ENCODE assay signal across 16 cellular contexts in the genomic region with DNA sequence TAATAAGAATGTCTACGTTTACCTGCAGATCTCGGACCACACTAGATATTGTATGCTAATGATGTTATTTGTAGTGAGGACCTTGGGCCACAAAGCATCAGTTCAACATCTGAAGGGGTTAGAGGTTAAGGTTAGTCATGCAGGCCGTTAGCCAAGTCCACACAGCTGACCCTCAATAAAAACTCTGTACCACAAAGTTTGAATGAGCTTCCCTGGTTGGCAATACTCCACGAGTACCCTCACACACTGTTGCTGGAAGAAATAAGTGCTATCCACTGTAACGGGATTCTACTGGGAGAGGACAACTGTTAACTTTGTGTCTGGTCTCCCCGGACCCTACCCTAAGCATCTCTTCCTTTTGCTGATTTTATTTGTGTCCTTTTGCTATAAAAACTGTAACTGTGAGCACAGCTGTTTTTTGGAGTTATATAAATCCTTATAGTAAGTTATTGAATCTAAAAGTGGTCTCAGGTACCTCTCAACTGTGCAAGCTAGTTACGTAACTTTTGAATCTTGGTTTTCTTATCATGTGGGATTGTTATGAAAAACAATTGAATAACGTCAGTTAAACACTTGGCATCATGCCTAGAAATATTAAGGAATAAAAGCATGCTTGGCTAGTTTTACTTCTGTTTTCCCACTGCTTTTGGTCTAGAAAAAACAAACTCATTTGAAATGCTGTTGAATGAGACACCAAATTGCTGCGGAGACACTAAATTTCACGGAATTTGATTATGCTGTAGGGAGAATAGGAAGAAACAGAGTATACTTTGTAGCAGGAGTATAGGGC.
DNase-seq lines count a peak whose midpoint lies in the region; ATAC-seq and TF ChIP-seq lines count a peak whose summit lies in the region.
"Had no signal": no experiment of that assay in that cellular context is flagged by ENCODE, and none has a peak within 500 bp of the region (broad histone marks: within the 10 kb centered on the region; RNA-seq: fewer than 3 reads in every experiment).

No MANE protein-coding gene starts in this region.

- peaks cover 0 to 10% (median 3%) of the 10 kb centered on the region in 4 donors for H3K4me1 ChIP-seq in transverse colon
- H3K4me1 ChIP-seq: A549 had no signal

- no peak for ATAC-seq in T-helper 17 cell
- ATAC-seq: A549 had no signal

- no peak for TF ChIP-seq POLR2A in transverse colon (IDR thresholded peaks at IDR 0.05)

- H3K36me3 ChIP-seq in transverse colon, result no peaks in the 10 kb centered on the region

- peak overlapping the region; percentile 24 for H3K27ac Mint-ChIP-seq in T-helper 17 cell
- H3K27ac Mint-ChIP-seq in activated naive CD4-positive, alpha-beta T cell treated with anti-CD3 and anti-CD28 coated beads for 36 hours, result no peak overlapping the region
- H3K27ac Mint-ChIP-seq: activated CD4-positive, alpha-beta T cell treated with anti-CD3 and anti-CD28 coated beads, Interleukin-2, amount 10 ng/mL, durations not matched to agents 7 days and 5 days; activated T-helper 2 cell treated with anti-CD3 and anti-CD28 coated beads, Interferon-gamma antibody, Interleukin-2, Interleukin-4, amounts not matched to agents 10 μg/mL and 5 μg/mL and 100 μg/mL, durations not matched to agents 14 hours and 24 hours and 36 hours; nephron had no signal

- WGBS in transverse colon (ENCODE audit: low coverage in 1 of 2), 2 donors, result 37 to 61% methylated on average over 7 to 10 of the region's 10 CpGs

- in situ Hi-C loops in transverse colon (cut with MboI; ENCODE audit: low pct_ligation_motif_present in 1 of 4, low pct_unique_long_range_greater_than_20kb in 1 of 4, low sequenced_read_pairs in 3 of 4), result no loop called here

- no peaks in the 10 kb centered on the region for H3K4me1 Mint-ChIP-seq in T-helper 17 cell
- no peaks in the 10 kb centered on the region for H3K4me1 Mint-ChIP-seq in activated naive CD4-positive, alpha-beta T cell treated with anti-CD3 and anti-CD28 coated beads for 36 hours (ENCODE audit: low read depth)
- H3K4me1 Mint-ChIP-seq: activated CD4-positive, alpha-beta T cell treated with anti-CD3 and anti-CD28 coated beads, Interleukin-2, amount 10 ng/mL, durations not matched to agents 7 days and 5 days had no signal

- DNase-seq in SIG-M5 treated with dmso at 0.1 percent for 504 hours (lab: John Stamatoyannopoulos, UW; ENCODE audit: unreplicated experiment) (peak; percentile 11), SIG-M5 (lab: John Stamatoyannopoulos, UW) (no peak), T-helper 17 cell (no peak), fibroblast of peridontal ligament (ENCODE audit: extremely low read depth) (peak; percentile 48), smooth muscle cell of the brain vasculature (ENCODE audit: low read depth, low spot score) (peak; percentile 50), caudate nucleus (lab: John Stamatoyannopoulos, UW) (no peak), transverse colon (no peak)
- DNase-seq in activated naive CD4-positive, alpha-beta T cell treated with anti-CD3 and anti-CD28 coated beads for 36 hours, result no peak
- DNase-seq: activated CD4-positive, alpha-beta T cell treated with anti-CD3 and anti-CD28 coated beads, Interleukin-2, amount 10 ng/mL, durations not matched to agents 7 days and 5 days; central memory CD4-positive, alpha-beta T cell; DMS153; NCI-H146; NCI-H82 had no signal

- CTCF ChIA-PET in activated naive CD4-positive, alpha-beta T cell treated with anti-CD3 and anti-CD28 coated beads for 36 hours (lab: Charles Lee), result interaction anchor here (1.8 kb wide), 1 partner anchor 24 kb away, joined by 5 read pairs; no protein-coding TSS in a partner anchor

- TF ChIP-seq CTCF in transverse colon (IDR thresholded peaks at IDR 0.05), result no peak

- H3K9me3 Mint-ChIP-seq in activated naive CD4-positive, alpha-beta T cell treated with anti-CD3 and anti-CD28 coated beads for 36 hours, result no peaks in the 10 kb centered on the region
- H3K9me3 Mint-ChIP-seq: activated CD4-positive, alpha-beta T cell treated with anti-CD3 and anti-CD28 coated beads, Interleukin-2, amount 10 ng/mL, durations not matched to agents 7 days and 5 days; activated T-helper 2 cell treated with anti-CD3 and anti-CD28 coated beads, Interferon-gamma antibody, Interleukin-2, Interleukin-4, amounts not matched to agents 10 μg/mL and 5 μg/mL and 100 μg/mL, durations not matched to agents 14 hours and 24 hours and 36 hours; nephron had no signal

- H3K4me3 Mint-ChIP-seq in T-helper 17 cell, result no peak overlapping the region
- H3K4me3 Mint-ChIP-seq in activated naive CD4-positive, alpha-beta T cell treated with anti-CD3 and anti-CD28 coated beads for 36 hours, result no peak overlapping the region
- H3K4me3 Mint-ChIP-seq: activated CD4-positive, alpha-beta T cell treated with anti-CD3 and anti-CD28 coated beads, Interleukin-2, amount 10 ng/mL, durations not matched to agents 7 days and 5 days; nephron had no signal

- H3K36me3 Mint-ChIP-seq in T-helper 17 cell (ENCODE audit: low read depth), result no peaks in the 10 kb centered on the region
- no peaks in the 10 kb centered on the region for H3K36me3 Mint-ChIP-seq in activated naive CD4-positive, alpha-beta T cell treated with anti-CD3 and anti-CD28 coated beads for 36 hours (ENCODE audit: low read depth)

- TF ChIP-seq EP300 in transverse colon (IDR thresholded peaks at IDR 0.05; ENCODE audit: low read depth), result no peak

- peaks cover 13% of the 10 kb centered on the region for H3K27me3 Mint-ChIP-seq in T-helper 17 cell
- peaks cover 2% of the 10 kb centered on the region for H3K27me3 Mint-ChIP-seq in activated naive CD4-positive, alpha-beta T cell treated with anti-CD3 and anti-CD28 coated beads for 36 hours (ENCODE audit: low read depth)
- H3K27me3 Mint-ChIP-seq: activated CD4-positive, alpha-beta T cell treated with anti-CD3 and anti-CD28 coated beads, Interleukin-2, amount 10 ng/mL, durations not matched to agents 7 days and 5 days had no signal

- H3K9me3 ChIP-seq in T-helper 17 cell (ENCODE audit: control insufficient read depth, low read length, poor library complexity, severe bottlenecking), result no peaks in the 10 kb centered on the region
- H3K9me3 ChIP-seq in transverse colon, result no peaks in the 10 kb centered on the region
- H3K9me3 ChIP-seq: A549 had no signal

- H3K4me3 ChIP-seq in transverse colon, result no peak overlapping the region
- H3K4me3 ChIP-seq: A549 had no signal

- no peaks in the 10 kb centered on the region for H3K27me3 ChIP-seq in transverse colon

- intact Hi-C loops in activated naive CD4-positive, alpha-beta T cell treated with anti-CD3 and anti-CD28 coated beads for 36 hours (cut with micrococcal nuclease), result no loop called here
- intact Hi-C loops in transverse colon (cut with DNase I; ENCODE audit: low total_unique reads), result no loop called here

- no peak overlapping the region for H3K27ac ChIP-seq in caudate nucleus (ENCODE audit: low read depth, low read length)
- H3K27ac ChIP-seq in transverse colon, result no peak overlapping the region
- H3K27ac ChIP-seq: A549 had no signal

Comparison
In these comparisons a context has a peak if more than half of its experiments do, and no peak if none do; other contexts are left out.
1. DNase-seq: peak in SIG-M5 treated with dmso at 0.1 percent for 504 hours (single experiment), fibroblast of peridontal ligament (single experiment) and smooth muscle cell of the brain vasculature (single experiment); none in SIG-M5 (single experiment), T-helper 17 cell (0 of 3), activated naive CD4-positive, alpha-beta T cell treated with anti-CD3 and anti-CD28 coated beads for 36 hours (single experiment), caudate nucleus (0 of 61) and transverse colon (single experiment).